8 cellular contexts compared by ENCODE assay signal in genomic region chr7:114190387-114190786, GRCh38.
"Had no signal": no experiment of that assay in that cellular context is flagged by ENCODE, and none has a peak within 500 bp of the region (broad histone marks: within the 10 kb centered on the region; RNA-seq: fewer than 3 reads in every experiment).

No MANE protein-coding gene starts in this region.

- ATAC-seq: GM12878 had no signal

- FAIRE-seq: G401.6, GM12878, GM12891, GM12892, GM18507, GM19239 had no signal

- H3K4me3 ChIP-seq: GM12878 had no signal

- DNase-seq: GDM1, GF-D8 had no signal
